ENCODE assay signal across 32 cellular contexts in the genomic region with DNA sequence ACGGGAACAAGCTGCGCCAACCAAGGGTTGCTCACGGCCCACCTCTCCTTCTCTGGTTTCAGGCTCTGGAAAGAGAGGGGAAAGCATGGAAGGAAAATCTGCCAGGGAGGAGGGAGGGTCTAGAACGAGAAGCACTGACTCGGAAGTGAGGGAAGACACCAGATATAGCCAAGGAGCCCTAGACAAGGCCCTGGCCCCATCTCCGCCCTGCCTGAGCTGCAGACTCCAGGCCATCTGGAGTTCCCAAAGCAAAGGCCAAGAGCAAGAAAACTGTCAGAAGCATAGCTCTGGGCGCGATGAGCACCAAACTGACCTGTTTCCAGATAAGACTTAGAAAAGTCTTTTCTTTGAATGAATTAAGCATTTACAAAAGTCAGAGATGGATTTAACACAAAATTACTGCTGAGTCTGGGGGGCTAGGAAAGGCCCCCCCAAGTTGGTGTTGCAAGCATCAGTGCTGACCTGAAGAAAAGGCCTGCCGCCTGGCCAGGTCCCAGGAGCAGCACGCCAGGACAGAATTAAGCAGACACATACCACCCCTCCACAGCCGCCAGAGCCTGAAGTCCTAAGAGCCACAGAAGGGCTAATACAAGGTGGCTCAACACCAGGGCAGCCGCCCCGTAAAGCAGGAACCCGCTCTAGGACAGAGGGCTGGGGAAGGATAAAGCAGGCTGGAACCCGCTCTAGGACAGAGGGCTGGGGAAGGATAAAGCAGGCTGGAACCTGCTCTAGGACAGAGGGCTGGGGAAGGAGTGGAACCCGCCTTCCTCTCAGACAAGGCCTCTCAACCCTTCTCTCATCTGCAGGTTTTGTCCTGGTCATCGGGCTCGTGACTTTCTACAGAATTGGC. TPM values are rescaled to one million over a fixed set of nuclear protein-coding genes. Genes with fewer than 3 reads are reported as not detected.
A peak's percentile ranks its signal among the peaks of the same experiment; 100 is the strongest.
DNase-seq lines count a peak whose midpoint lies in the region; ATAC-seq and TF ChIP-seq lines count a peak whose summit lies in the region.
"Had no signal": no experiment of that assay in that cellular context is flagged by ENCODE, and none has a peak within 500 bp of the region (broad histone marks: within the 10 kb centered on the region; RNA-seq: fewer than 3 reads in every experiment).

No MANE protein-coding gene starts in this region.

- H3K9me3 ChIP-seq in CD8-positive, alpha-beta memory T cell (ENCODE audit: low read length), result no peaks in the 10 kb centered on the region
- no peaks in the 10 kb centered on the region for H3K9me3 ChIP-seq in vagina
- H3K9me3 ChIP-seq: left lung, right atrium auricular region, tibial nerve had no signal

- no peak overlapping the region for H3K4me3 Mint-ChIP-seq in activated naive CD4-positive, alpha-beta T cell treated with anti-CD3 and anti-CD28 coated beads for 36 hours
- H3K4me3 Mint-ChIP-seq in CD8-positive, alpha-beta memory T cell, result no peak overlapping the region
- H3K4me3 Mint-ChIP-seq in activated naive CD8-positive, alpha-beta T cell treated with anti-CD3 and anti-CD28 coated beads, Interleukin-2, amount 50 U/mL, for 24 hours, result no peak overlapping the region
- H3K4me3 Mint-ChIP-seq in osteocyte (ENCODE audit: unreplicated experiment), result no peak overlapping the region
- H3K4me3 Mint-ChIP-seq: T-helper 2 cell treated with Interferon-gamma antibody and Interleukin-4, amounts not matched to agents 5 μg/mL and 100 μg/mL, for 36 hours had no signal

- H3K27ac Mint-ChIP-seq in activated naive CD4-positive, alpha-beta T cell treated with anti-CD3 and anti-CD28 coated beads for 36 hours, result peak overlapping the region; percentile 30
- peak overlapping the region in 5 of 8 donors; percentile 2 to 81 (median 13) for H3K27ac Mint-ChIP-seq in CD8-positive, alpha-beta memory T cell
- H3K27ac Mint-ChIP-seq in activated naive CD8-positive, alpha-beta T cell treated with anti-CD3 and anti-CD28 coated beads, Interleukin-2, amount 50 U/mL, for 24 hours, result peak overlapping the region; percentile 7
- H3K27ac Mint-ChIP-seq in osteocyte (ENCODE audit: unreplicated experiment), result peak overlapping the region; percentile 40
- H3K27ac Mint-ChIP-seq: T-helper 2 cell treated with Interferon-gamma antibody and Interleukin-4, amounts not matched to agents 5 μg/mL and 100 μg/mL, for 36 hours had no signal

- H3K27ac ChIP-seq in CD8-positive, alpha-beta memory T cell (ENCODE audit: low read depth, low read length), result no peak overlapping the region
- H3K27ac ChIP-seq in vagina, result no peak overlapping the region
- H3K27ac ChIP-seq: cardiac muscle cell, epithelial cell of prostate, KMS-11, left lung, PC-9, tibial nerve had no signal

- H3K36me3 Mint-ChIP-seq in activated naive CD4-positive, alpha-beta T cell treated with anti-CD3 and anti-CD28 coated beads for 36 hours (ENCODE audit: low read depth), result peaks cover 3% of the 10 kb centered on the region
- H3K36me3 Mint-ChIP-seq in CD8-positive, alpha-beta memory T cell, result peaks cover 0 to 89% (median 19%) of the 10 kb centered on the region in 3 donors
- H3K36me3 Mint-ChIP-seq in activated naive CD8-positive, alpha-beta T cell treated with anti-CD3 and anti-CD28 coated beads, Interleukin-2, amount 50 U/mL, for 24 hours (ENCODE audit: low read depth), result peaks cover 10% of the 10 kb centered on the region
- H3K36me3 Mint-ChIP-seq in osteocyte (ENCODE audit: unreplicated experiment), result peaks cover 32% of the 10 kb centered on the region

- no peak overlapping the region for H3K4me3 ChIP-seq in CD8-positive, alpha-beta memory T cell (ENCODE audit: low read length)
- H3K4me3 ChIP-seq in vagina, result no peak overlapping the region
- H3K4me3 ChIP-seq: cardiac muscle cell, coronary artery, GM12878, left lung, PC-9, right atrium auricular region, smooth muscle cell, tibial nerve had no signal

- in situ Hi-C loops in GM13976 (cut with MboI; ENCODE audit: low sequenced_read_pairs, unreplicated experiment), result no loop called here

- POLR2A ChIA-PET in CD8-positive, alpha-beta memory T cell (lab: Charles Lee), result no interaction called here

- H3K4me1 ChIP-seq in CD8-positive, alpha-beta memory T cell (ENCODE audit: insufficient read depth, low read length), result peaks cover 16% of the 10 kb centered on the region
- H3K4me1 ChIP-seq in vagina, result peaks cover 21% of the 10 kb centered on the region

- H3K9me3 Mint-ChIP-seq in activated naive CD4-positive, alpha-beta T cell treated with anti-CD3 and anti-CD28 coated beads for 36 hours, result no peaks in the 10 kb centered on the region
- H3K9me3 Mint-ChIP-seq in CD8-positive, alpha-beta memory T cell, result no peaks in the 10 kb centered on the region
- no peaks in the 10 kb centered on the region for H3K9me3 Mint-ChIP-seq in activated naive CD8-positive, alpha-beta T cell treated with anti-CD3 and anti-CD28 coated beads, Interleukin-2, amount 50 U/mL, for 24 hours
- no peaks in the 10 kb centered on the region for H3K9me3 Mint-ChIP-seq in osteocyte (ENCODE audit: unreplicated experiment)
- H3K9me3 Mint-ChIP-seq: T-helper 2 cell treated with Interferon-gamma antibody and Interleukin-4, amounts not matched to agents 5 μg/mL and 100 μg/mL, for 36 hours had no signal

- intact Hi-C loops in activated naive CD4-positive, alpha-beta T cell treated with anti-CD3 and anti-CD28 coated beads for 36 hours (cut with micrococcal nuclease), result no loop called here
- intact Hi-C loops in vagina (cut with DNase I), result no loop called here

- no peaks in the 10 kb centered on the region for H3K27me3 Mint-ChIP-seq in activated naive CD4-positive, alpha-beta T cell treated with anti-CD3 and anti-CD28 coated beads for 36 hours (ENCODE audit: low read depth)
- H3K27me3 Mint-ChIP-seq in CD8-positive, alpha-beta memory T cell, result no peaks in the 10 kb centered on the region
- no peaks in the 10 kb centered on the region for H3K27me3 Mint-ChIP-seq in activated naive CD8-positive, alpha-beta T cell treated with anti-CD3 and anti-CD28 coated beads, Interleukin-2, amount 50 U/mL, for 24 hours
- H3K27me3 Mint-ChIP-seq in osteocyte (ENCODE audit: unreplicated experiment), result no peaks in the 10 kb centered on the region

- TF ChIP-seq POLR2A in vagina (IDR thresholded peaks at IDR 0.05), result no peak

- TF ChIP-seq CTCF in osteocyte (IDR thresholded peaks at IDR 0.05), result no peak
- TF ChIP-seq CTCF in vagina (IDR thresholded peaks at IDR 0.05), result no peak
- TF ChIP-seq CTCF in GM13976 (IDR thresholded peaks at IDR 0.05; ENCODE audit: borderline replicate concordance, control extremely low read depth, extremely low read depth, insufficient read depth, missing control alignments), result no peak

- CTCF ChIA-PET in activated naive CD4-positive, alpha-beta T cell treated with anti-CD3 and anti-CD28 coated beads for 36 hours (lab: Charles Lee), result no interaction called here
- CTCF ChIA-PET in CD8-positive, alpha-beta memory T cell (lab: Charles Lee), result no interaction called here

- peaks cover 15% of the 10 kb centered on the region for H3K36me3 ChIP-seq in CD8-positive, alpha-beta memory T cell (ENCODE audit: insufficient read depth, low read length)
- peaks cover 0 to 48% of the 10 kb centered on the region in 2 donors for H3K36me3 ChIP-seq in vagina

- no peak for ATAC-seq in activated naive CD8-positive, alpha-beta T cell treated with anti-CD3 and anti-CD28 coated beads, Interleukin-2, amount 50 U/mL, for 24 hours
- ATAC-seq: GM12878, left lung had no signal

- peaks cover 27% of the 10 kb centered on the region for H3K4me1 Mint-ChIP-seq in activated naive CD4-positive, alpha-beta T cell treated with anti-CD3 and anti-CD28 coated beads for 36 hours (ENCODE audit: low read depth)
- H3K4me1 Mint-ChIP-seq in CD8-positive, alpha-beta memory T cell, result peaks cover 20 to 61% (median 30%) of the 10 kb centered on the region in 3 donors
- H3K4me1 Mint-ChIP-seq in activated naive CD8-positive, alpha-beta T cell treated with anti-CD3 and anti-CD28 coated beads, Interleukin-2, amount 50 U/mL, for 24 hours, result peaks cover 4% of the 10 kb centered on the region
- H3K4me1 Mint-ChIP-seq in osteocyte (ENCODE audit: unreplicated experiment), result peaks cover 6% of the 10 kb centered on the region

- DNase-seq in activated naive CD4-positive, alpha-beta T cell treated with anti-CD3 and anti-CD28 coated beads for 36 hours, result no peak
- no peak for DNase-seq in activated naive CD4-positive, alpha-beta T cell treated with Interleukin-2 at 50 U/mL for 16 hours
- no peak for DNase-seq in CD8-positive, alpha-beta memory T cell
- no peak for DNase-seq in activated naive CD8-positive, alpha-beta T cell treated with anti-CD3 and anti-CD28 coated beads, Interleukin-2, amount 50 U/mL, for 24 hours
- DNase-seq in osteocyte (ENCODE audit: extremely low spot score, unreplicated experiment) (no peak), kidney tubule cell (ENCODE audit: low spot score) (no peak), vagina (ENCODE audit: extremely low spot score in 2 of 2) (no peak), GM13976 (ENCODE audit: low spot score) (no peak)
- DNase-seq: activated CD4-positive, CD25-positive, alpha-beta regulatory T cell treated with anti-CD3 and anti-CD28 coated beads, Interleukin-2, amount 50 U/mL, for 72 hours; activated naive CD4-positive, alpha-beta T cell; AML-193; aorta; effector CD8-positive, alpha-beta T cell; mesendoderm; NCI-H1417; NCI-H2029; NCI-H526 treated with DMSO at 0.1 percent for 48 hours; posterior cingulate gyrus; SHP77 treated with DMSO at 0.1 percent for 48 hours had no signal

- H3K27me3 ChIP-seq in CD8-positive, alpha-beta memory T cell (ENCODE audit: insufficient read depth, low read length, poor library complexity, severe bottlenecking), result no peaks in the 10 kb centered on the region
- no peaks in the 10 kb centered on the region for H3K27me3 ChIP-seq in vagina
- H3K27me3 ChIP-seq: cardiac muscle cell, left lung, right atrium auricular region, tibial nerve had no signal

RNA-seq across cellular contexts. Expression of gene TMEM204, which starts 20.7 kb away (rescaled TPM):
- 1 to 10 TPM; 7.7 to 8.2 TPM for total RNA-seq in activated naive CD4-positive, alpha-beta T cell treated with anti-CD3 and anti-CD28 coated beads for 36 hours
- 10 to 100 TPM; 27.1 to 30.9 TPM for total RNA-seq in CD8-positive, alpha-beta memory T cell
- 68.4 TPM for polyA plus RNA-seq in CD8-positive, alpha-beta memory T cell
- total RNA-seq in osteocyte, result 13.5 and 14.5 TPM in 2 replicates
- 33.1 TPM for total RNA-seq in vagina
- total RNA-seq: A673, H4, PC-9 had no signal

RNA-seq across cellular contexts. Expression of gene IFT140, which starts 57.7 kb away (rescaled TPM):
- total RNA-seq in activated naive CD4-positive, alpha-beta T cell treated with anti-CD3 and anti-CD28 coated beads for 36 hours, result 10 to 100 TPM; 10.6 to 14.3 TPM
- total RNA-seq in CD8-positive, alpha-beta memory T cell, result 1 to 10 TPM; 6.1 to 8.4 TPM
- 5.5 TPM for polyA plus RNA-seq in CD8-positive, alpha-beta memory T cell
- 36.4 and 38.2 TPM in 2 replicates for total RNA-seq in osteocyte
- total RNA-seq in vagina, result 29.2 TPM

RNA-seq across cellular contexts. Expression of gene CRAMP1, which starts 58.0 kb away (rescaled TPM):
- total RNA-seq in activated naive CD4-positive, alpha-beta T cell treated with anti-CD3 and anti-CD28 coated beads for 36 hours, result 10 to 100 TPM; 11.3 to 15.7 TPM
- total RNA-seq in CD8-positive, alpha-beta memory T cell, result 10 to 100 TPM; 22.1 to 24.3 TPM
- polyA plus RNA-seq in CD8-positive, alpha-beta memory T cell, result 3.0 TPM
- total RNA-seq in osteocyte (29.4 and 30.1 TPM in 2 replicates), vagina (13.8 TPM)
